ENCODE assay signal across 1 cellular context in the genomic region with DNA sequence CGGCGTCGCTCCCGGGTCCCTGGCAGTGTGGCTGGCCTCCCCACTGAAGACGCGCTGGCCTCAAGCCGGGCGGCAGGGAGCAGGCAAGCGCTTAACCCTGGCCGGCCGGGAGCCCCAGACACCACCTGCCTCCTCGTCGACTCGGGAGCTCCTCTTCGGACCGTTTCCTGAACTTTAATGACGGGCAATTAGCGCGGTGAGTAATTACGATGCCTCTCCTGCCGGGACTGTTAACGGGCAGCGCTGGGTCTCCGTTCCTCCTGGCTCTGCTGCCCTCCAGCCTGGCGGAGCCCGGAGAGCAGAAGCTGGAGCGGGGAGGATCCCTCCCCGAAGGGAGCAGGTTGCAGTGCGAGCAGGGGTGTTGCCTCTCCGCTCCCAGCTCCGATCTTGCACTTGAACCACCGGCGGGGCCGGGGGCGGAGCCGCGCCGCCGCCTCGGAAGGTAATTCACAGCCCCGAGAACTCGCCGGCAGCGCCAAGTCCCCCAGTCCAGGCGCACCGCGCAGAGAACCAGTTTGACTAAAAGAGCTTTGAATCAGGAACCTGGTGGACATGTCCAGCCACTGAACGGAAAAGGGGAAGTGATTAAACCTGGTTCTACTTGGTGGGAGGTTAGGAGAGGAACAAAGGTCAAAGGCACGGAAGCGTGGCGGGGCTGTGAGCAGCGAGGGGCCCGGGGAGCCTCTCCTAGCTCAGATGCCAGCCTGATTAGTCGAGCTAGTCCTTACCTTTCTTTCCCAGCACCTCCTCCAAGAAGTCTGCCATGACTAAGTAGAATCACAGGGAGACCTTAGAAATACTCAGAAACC.
A peak's percentile ranks its signal among the peaks of the same experiment; 100 is the strongest.
TF ChIP-seq lines count a peak whose summit lies in the region.

No MANE protein-coding gene starts in this region.

TF ChIP-seq in HepG2, 621 proteins besides CTCF, POLR2A, EP300 and RAD21 (continued from another document):
- TF ChIP-seq, protein P1, sequence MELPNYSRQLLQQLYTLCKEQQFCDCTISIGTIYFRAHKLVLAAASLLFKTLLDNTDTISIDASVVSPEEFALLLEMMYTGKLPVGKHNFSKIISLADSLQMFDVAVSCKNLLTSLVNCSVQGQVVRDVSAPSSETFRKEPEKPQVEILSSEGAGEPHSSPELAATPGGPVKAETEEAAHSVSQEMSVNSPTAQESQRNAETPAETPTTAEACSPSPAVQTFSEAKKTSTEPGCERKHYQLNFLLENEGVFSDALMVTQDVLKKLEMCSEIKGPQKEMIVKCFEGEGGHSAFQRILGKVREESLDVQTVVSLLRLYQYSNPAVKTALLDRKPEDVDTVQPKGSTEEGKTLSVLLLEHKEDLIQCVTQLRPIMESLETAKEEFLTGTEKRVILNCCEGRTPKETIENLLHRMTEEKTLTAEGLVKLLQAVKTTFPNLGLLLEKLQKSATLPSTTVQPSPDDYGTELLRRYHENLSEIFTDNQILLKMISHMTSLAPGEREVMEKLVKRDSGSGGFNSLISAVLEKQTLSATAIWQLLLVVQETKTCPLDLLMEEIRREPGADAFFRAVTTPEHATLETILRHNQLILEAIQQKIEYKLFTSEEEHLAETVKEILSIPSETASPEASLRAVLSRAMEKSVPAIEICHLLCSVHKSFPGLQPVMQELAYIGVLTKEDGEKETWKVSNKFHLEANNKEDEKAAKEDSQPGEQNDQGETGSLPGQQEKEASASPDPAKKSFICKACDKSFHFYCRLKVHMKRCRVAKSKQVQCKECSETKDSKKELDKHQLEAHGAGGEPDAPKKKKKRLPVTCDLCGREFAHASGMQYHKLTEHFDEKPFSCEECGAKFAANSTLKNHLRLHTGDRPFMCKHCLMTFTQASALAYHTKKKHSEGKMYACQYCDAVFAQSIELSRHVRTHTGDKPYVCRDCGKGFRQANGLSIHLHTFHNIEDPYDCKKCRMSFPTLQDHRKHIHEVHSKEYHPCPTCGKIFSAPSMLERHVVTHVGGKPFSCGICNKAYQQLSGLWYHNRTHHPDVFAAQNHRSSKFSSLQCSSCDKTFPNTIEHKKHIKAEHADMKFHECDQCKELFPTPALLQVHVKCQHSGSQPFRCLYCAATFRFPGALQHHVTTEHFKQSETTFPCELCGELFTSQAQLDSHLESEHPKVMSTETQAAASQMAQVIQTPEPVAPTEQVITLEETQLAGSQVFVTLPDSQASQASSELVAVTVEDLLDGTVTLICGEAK (IDR thresholded peaks at IDR 0.05): no peak
- TF ChIP-seq, protein P1 (CRISPR knock-in tag; IDR thresholded peaks at IDR 0.05): no peak
- TF ChIP-seq RNF2 (conservative IDR thresholded peaks at IDR 0.05; ENCODE audit: low read depth): no peak
- no peak for TF ChIP-seq ZNF260 (CRISPR knock-in tag; IDR thresholded peaks at IDR 0.05; ENCODE audit: borderline replicate concordance, low read depth)
- no peak for TF ChIP-seq ZNF180 (CRISPR knock-in tag; IDR thresholded peaks at IDR 0.05; ENCODE audit: borderline replicate concordance, low read depth)
- TF ChIP-seq ZNF569 (CRISPR knock-in tag; IDR thresholded peaks at IDR 0.05; ENCODE audit: borderline replicate concordance): no peak
- TF ChIP-seq HDAC1 (CRISPR knock-in tag; IDR thresholded peaks at IDR 0.05): peak; percentile 7; the same call in 1 of the 2 replicates
- TF ChIP-seq, protein P2, sequence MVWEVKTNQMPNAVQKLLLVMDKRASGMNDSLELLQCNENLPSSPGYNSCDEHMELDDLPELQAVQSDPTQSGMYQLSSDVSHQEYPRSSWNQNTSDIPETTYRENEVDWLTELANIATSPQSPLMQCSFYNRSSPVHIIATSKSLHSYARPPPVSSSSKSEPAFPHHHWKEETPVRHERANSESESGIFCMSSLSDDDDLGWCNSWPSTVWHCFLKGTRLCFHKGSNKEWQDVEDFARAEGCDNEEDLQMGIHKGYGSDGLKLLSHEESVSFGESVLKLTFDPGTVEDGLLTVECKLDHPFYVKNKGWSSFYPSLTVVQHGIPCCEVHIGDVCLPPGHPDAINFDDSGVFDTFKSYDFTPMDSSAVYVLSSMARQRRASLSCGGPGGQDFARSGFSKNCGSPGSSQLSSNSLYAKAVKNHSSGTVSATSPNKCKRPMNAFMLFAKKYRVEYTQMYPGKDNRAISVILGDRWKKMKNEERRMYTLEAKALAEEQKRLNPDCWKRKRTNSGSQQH (CRISPR knock-in tag; IDR thresholded peaks at IDR 0.05; ENCODE audit: low read depth): no peak
- TF ChIP-seq ZNF841 (CRISPR knock-in tag; IDR thresholded peaks at IDR 0.05; ENCODE audit: borderline replicate concordance): no peak
- TF ChIP-seq FOXK1 (CRISPR knock-in tag; IDR thresholded peaks at IDR 0.05; ENCODE audit: borderline replicate concordance, low read depth): no peak
- TF ChIP-seq TGIF2 (CRISPR knock-in tag; IDR thresholded peaks at IDR 0.05): no peak
- peak; percentile 35; the same call in 1 of the 2 replicates for TF ChIP-seq ELF3 (CRISPR knock-in tag; IDR thresholded peaks at IDR 0.05)
- peak; percentile 66 for TF ChIP-seq SRSF1 (optimal IDR thresholded peaks at IDR 0.05; ENCODE audit: low read depth, low read length)
- no peak; the same call in 1 of the 2 replicates for TF ChIP-seq ZSCAN9 (CRISPR knock-in tag; IDR thresholded peaks at IDR 0.05; ENCODE audit: borderline replicate concordance)
- TF ChIP-seq ZNF160 (CRISPR knock-in tag; IDR thresholded peaks at IDR 0.05): no peak
